ENCODE assay signal across 27 cellular contexts in the genomic region with DNA sequence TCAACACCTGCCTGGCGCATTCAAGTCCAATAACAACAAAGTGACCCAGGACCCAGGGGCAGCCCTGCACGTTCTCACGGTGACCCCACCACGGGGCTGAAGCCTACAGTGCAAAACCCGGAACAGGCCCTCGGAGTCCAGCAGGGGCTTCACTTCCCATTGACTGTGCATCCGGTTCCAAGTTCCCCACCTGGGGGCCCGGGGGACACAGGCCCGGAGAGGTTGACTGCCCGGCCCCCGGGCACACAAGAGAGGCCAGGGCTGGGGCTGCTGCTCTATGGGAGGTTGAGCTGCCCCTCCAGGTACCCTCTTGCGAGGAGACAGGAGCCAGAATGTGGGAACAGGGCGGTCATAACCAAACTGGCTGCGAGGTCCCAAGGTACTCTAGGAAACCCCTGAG.
"Had no signal": no experiment of that assay in that cellular context is flagged by ENCODE, and none has a peak within 500 bp of the region (broad histone marks: within the 10 kb centered on the region; RNA-seq: fewer than 3 reads in every experiment).

No MANE protein-coding gene starts in this region.

- H3K4me1 ChIP-seq: colonic mucosa, esophagus muscularis mucosa, esophagus squamous epithelium, foreskin keratinocyte, gastrocnemius medialis, gastroesophageal sphincter, heart left ventricle, heart right ventricle had no signal

- H3K4me3 ChIP-seq: colonic mucosa, coronary artery, dorsolateral prefrontal cortex, esophagus muscularis mucosa, esophagus squamous epithelium, gastrocnemius medialis, gastroesophageal sphincter, heart left ventricle, heart right ventricle had no signal

- ATAC-seq: effector memory CD8-positive, alpha-beta T cell; esophagus mucosa; foreskin keratinocyte; gastrocnemius medialis; gastroesophageal sphincter; heart left ventricle; heart right ventricle had no signal

- H3K9me3 ChIP-seq: colonic mucosa, esophagus muscularis mucosa, esophagus squamous epithelium, gastrocnemius medialis, gastroesophageal sphincter, heart left ventricle, heart right ventricle had no signal

- H3K36me3 ChIP-seq: colonic mucosa, esophagus muscularis mucosa, esophagus squamous epithelium, gastrocnemius medialis, gastroesophageal sphincter, heart left ventricle, heart right ventricle had no signal

- H3K27me3 ChIP-seq: colonic mucosa had no signal

- H3K27ac ChIP-seq: colonic mucosa, coronary artery, epithelial cell of prostate, esophagus muscularis mucosa, esophagus squamous epithelium, foreskin keratinocyte, gastrocnemius medialis, gastroesophageal sphincter, heart left ventricle, heart right ventricle had no signal

- FAIRE-seq: colon, endometrium, endothelial cell of umbilical vein, frontal cortex had no signal

- DNase-seq: colonic mucosa; cortex of kidney; dermis blood vessel endothelial cell; dorsolateral prefrontal cortex; effector CD4-positive, alpha-beta T cell; effector CD8-positive, alpha-beta T cell; effector memory CD4-positive, alpha-beta T cell; effector memory CD8-positive, alpha-beta T cell; erythroblast; esophagus squamous epithelium; foreskin fibroblast; foreskin keratinocyte; foreskin melanocyte; gastrocnemius medialis; glutamatergic neuron; head of caudate nucleus; heart left ventricle; heart right ventricle had no signal
